In the genomic region with DNA sequence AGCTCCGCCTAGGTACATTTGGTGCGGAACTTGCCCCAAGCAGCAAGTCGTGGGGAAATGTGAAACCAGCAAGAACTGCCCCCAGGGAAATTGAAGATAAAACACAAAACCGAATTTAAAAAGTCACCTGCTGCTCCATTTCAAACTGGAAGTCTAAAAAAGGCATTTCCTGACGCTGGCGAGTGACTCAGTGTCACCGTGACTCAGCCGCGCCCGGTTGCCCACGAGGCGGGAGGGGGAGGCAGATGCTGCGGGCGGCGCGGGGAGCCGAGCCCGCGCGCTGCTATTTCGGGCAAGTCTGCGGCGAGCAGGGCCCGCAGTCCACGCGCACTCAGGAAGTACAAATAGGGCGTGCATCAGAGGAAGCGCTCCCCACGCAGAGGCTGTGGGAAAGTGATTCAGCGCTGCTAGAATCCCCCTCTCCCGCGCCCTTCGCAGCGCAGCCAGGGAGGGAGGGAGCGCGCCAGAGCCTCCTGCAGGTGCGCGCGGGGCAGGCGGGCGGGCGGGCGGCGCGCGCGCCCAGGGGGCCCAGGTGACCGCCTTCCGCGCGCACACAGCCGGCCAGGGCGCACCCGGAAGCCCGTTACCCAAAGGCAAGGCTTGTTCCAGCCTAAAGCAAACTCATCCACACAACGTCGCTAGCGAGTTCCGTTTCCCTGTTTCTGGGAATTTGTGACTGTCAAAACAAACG, we compare ENCODE assay signal across 8 cellular contexts.
DNase-seq lines count a peak whose midpoint lies in the region; ATAC-seq and TF ChIP-seq lines count a peak whose summit lies in the region.

No MANE protein-coding gene starts in this region.

- H3K4me1 Mint-ChIP-seq in IgD-negative memory B cell: peaks cover 0 to 8% (median 5%) of the 10 kb centered on the region in 3 donors
- peaks cover 16% of the 10 kb centered on the region for H3K4me1 Mint-ChIP-seq in activated naive CD8-positive, alpha-beta T cell treated with anti-CD3 and anti-CD28 coated beads, Interleukin-2, amount 50 U/mL, for 24 hours

- no peaks in the 10 kb centered on the region for H3K36me3 ChIP-seq in prostate gland
- no peaks in the 10 kb centered on the region for H3K36me3 ChIP-seq in urinary bladder (ENCODE audit: insufficient read depth)

- no peak for TF ChIP-seq POLR2A in prostate gland (IDR thresholded peaks at IDR 0.05)

- peaks cover 22% of the 10 kb centered on the region for H3K27me3 Mint-ChIP-seq in IgD-negative memory B cell
- H3K27me3 Mint-ChIP-seq in activated naive CD8-positive, alpha-beta T cell treated with anti-CD3 and anti-CD28 coated beads, Interleukin-2, amount 50 U/mL, for 24 hours: peaks cover 42% of the 10 kb centered on the region

- peak in 1 of 4 experiments; percentile 17 for TF ChIP-seq CTCF in prostate gland (IDR thresholded peaks at IDR 0.05)

- H3K27ac Mint-ChIP-seq in IgD-negative memory B cell: no peak overlapping the region
- peak overlapping the region; percentile 81 for H3K27ac Mint-ChIP-seq in activated naive CD8-positive, alpha-beta T cell treated with anti-CD3 and anti-CD28 coated beads, Interleukin-2, amount 50 U/mL, for 24 hours

- H3K36me3 Mint-ChIP-seq in IgD-negative memory B cell: peaks cover 2% of the 10 kb centered on the region
- H3K36me3 Mint-ChIP-seq in activated naive CD8-positive, alpha-beta T cell treated with anti-CD3 and anti-CD28 coated beads, Interleukin-2, amount 50 U/mL, for 24 hours (ENCODE audit: low read depth): no peaks in the 10 kb centered on the region

- ATAC-seq in GM21619 (IDR thresholded peaks at IDR 0.05; ENCODE audit: unreplicated experiment) (peak; percentile 64), SK-N-SH treated with all-trans-retinoic acid at 6 μM for 48 hours (peak; percentile 81), left cardiac atrium (peak; percentile 76 to 83)
- peak; percentile 85 for ATAC-seq in activated naive CD8-positive, alpha-beta T cell treated with anti-CD3 and anti-CD28 coated beads, Interleukin-2, amount 50 U/mL, for 24 hours

- no peaks in the 10 kb centered on the region for H3K27me3 ChIP-seq in prostate gland (replicated peaks; ENCODE audit: insufficient read depth)

- WGBS in prostate gland: under 1% methylated on average over 50 of the region's 60 CpGs
- 1% methylated on average over 60 of the region's 60 CpGs for WGBS in urinary bladder

- peak overlapping the region in 3 of 4 donors; percentile 67 to 81 (median 79) for H3K4me3 Mint-ChIP-seq in IgD-negative memory B cell
- H3K4me3 Mint-ChIP-seq in activated naive CD8-positive, alpha-beta T cell treated with anti-CD3 and anti-CD28 coated beads, Interleukin-2, amount 50 U/mL, for 24 hours: peak overlapping the region; percentile 73

- H3K4me3 ChIP-seq in prostate gland (peak overlapping the region; percentile 48), urinary bladder (ENCODE audit: low read depth, low read length) (peak overlapping the region; percentile 41)

- H3K27ac ChIP-seq in prostate gland (peak overlapping the region; percentile 30 to 45), urinary bladder (ENCODE audit: low read depth) (no peak overlapping the region)

- intact Hi-C loops in left cardiac atrium (cut with DNase I) (loop anchor here in 1 of 2 donors (10.0 kb wide), 1 partner anchor 273 kb away; no protein-coding TSS in a partner anchor), prostate gland (cut with DNase I) (no loop called here)

- DNase-seq in DMS53 (lab: John Stamatoyannopoulos, UW): peak; percentile 84
- peak; percentile 75 for DNase-seq in activated naive CD8-positive, alpha-beta T cell treated with anti-CD3 and anti-CD28 coated beads, Interleukin-2, amount 50 U/mL, for 24 hours
- peak; percentile 80 for DNase-seq in left cardiac atrium
- DNase-seq in prostate gland (ENCODE audit: low spot score): peak; percentile 34

- no peaks in the 10 kb centered on the region for H3K4me1 ChIP-seq in prostate gland (replicated peaks)
- H3K4me1 ChIP-seq in urinary bladder (ENCODE audit: insufficient read depth): no peaks in the 10 kb centered on the region

- peaks cover 0 to 10% (median 6%) of the 10 kb centered on the region in 3 donors for H3K9me3 Mint-ChIP-seq in IgD-negative memory B cell
- H3K9me3 Mint-ChIP-seq in activated naive CD8-positive, alpha-beta T cell treated with anti-CD3 and anti-CD28 coated beads, Interleukin-2, amount 50 U/mL, for 24 hours: peaks cover 10% of the 10 kb centered on the region

- H3K9me3 ChIP-seq in prostate gland: no peaks in the 10 kb centered on the region

TF ChIP-seq in SK-N-SH treated with all-trans-retinoic acid at 6 μM for 48 hours, 23 proteins besides CTCF, POLR2A, EP300 and RAD21:
- TF ChIP-seq ZFP30 (CRISPR knock-in tag; IDR thresholded peaks at IDR 0.05) (no peak), ARNTL (CRISPR knock-in tag; IDR thresholded peaks at IDR 0.05; ENCODE audit: borderline replicate concordance, low read depth) (no peak), GLIS3 (CRISPR knock-in tag; IDR thresholded peaks at IDR 0.05) (no peak), ISL1 (CRISPR knock-in tag; IDR thresholded peaks at IDR 0.05) (no peak), ZFP3 (CRISPR knock-in tag; IDR thresholded peaks at IDR 0.05) (no peak)

Comparison
In these comparisons a context has a peak if more than half of its experiments do, and no peak if none do; other contexts are left out.
1. DNase-seq: peak in every context shown above with its lines; median percentile 84 in DMS53; 80 in left cardiac atrium; 75 in activated naive CD8-positive, alpha-beta T cell treated with anti-CD3 and anti-CD28 coated beads, Interleukin-2, amount 50 U/mL, for 24 hours; 34 in prostate gland.